17 cellular contexts compared by ENCODE assay signal in genomic region chr1:94988356-94988755, GRCh38.
"Had no signal": no experiment of that assay in that cellular context is flagged by ENCODE, and none has a peak within 500 bp of the region (broad histone marks: within the 10 kb centered on the region; RNA-seq: fewer than 3 reads in every experiment).

No MANE protein-coding gene starts in this region.

- H3K27me3 ChIP-seq: foreskin keratinocyte, sigmoid colon, spleen, testis had no signal

- DNase-seq: activated CD4-positive, alpha-beta T cell treated with anti-CD3 and anti-CD28 coated beads for 1 hour; activated CD4-positive, alpha-beta T cell treated with anti-CD3 and anti-CD28 coated beads, Interleukin-2, amount 50 U/mL, for 4 hours; cortex of kidney; foreskin keratinocyte; hypothalamus; kidney; midbrain; SIG-M5; sigmoid colon; spleen; stimulated activated CD4-positive, alpha-beta T cell treated with anti-CD3 and anti-CD28 coated beads, Interleukin-4, amount 100 ng/mL, for 4 hours; testis had no signal

- H3K36me3 ChIP-seq: sigmoid colon, spleen had no signal

- H3K4me1 ChIP-seq: parathyroid adenoma, testis had no signal

- H3K4me3 ChIP-seq: lung, sigmoid colon, spleen, testis had no signal

- H3K9me3 ChIP-seq: sigmoid colon, spleen, testis had no signal

- H3K27ac ChIP-seq: foreskin keratinocyte, parathyroid adenoma, sigmoid colon, spleen, testis had no signal

- ATAC-seq: foreskin keratinocyte; left lobe of liver; SK-N-SH treated with all-trans-retinoic acid at 6 μM for 48 hours; stimulated activated memory B cell treated with anti-CD40 and anti-IgM and Interleukin-4, amounts not matched to agents 10 μg/mL and 1 μg/mL and 100 μg/mL, for 72 hours had no signal

- FAIRE-seq: kidney had no signal
